Comparison of ENCODE assay signal across 17 cellular contexts in the genomic region with DNA sequence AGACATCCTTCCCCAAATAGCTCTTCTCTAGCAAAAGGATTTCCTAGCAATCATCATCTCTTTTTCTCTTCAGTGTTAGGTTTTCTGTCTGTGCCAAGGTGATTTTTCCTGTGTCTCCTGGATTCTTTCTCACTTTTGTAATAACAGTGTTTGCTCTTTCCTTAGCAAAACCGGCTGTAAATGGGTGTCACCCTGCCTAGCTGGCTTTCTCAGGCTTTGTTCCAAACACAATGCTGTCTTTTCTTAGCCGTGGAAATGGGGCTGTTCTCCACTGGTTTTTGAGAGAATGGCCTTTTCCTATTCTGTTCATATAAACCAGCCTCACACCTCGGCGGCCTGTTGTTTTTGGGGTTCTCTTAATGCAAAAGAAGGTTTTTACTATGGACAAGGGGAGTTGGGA. TPM values are rescaled to one million over a fixed set of nuclear protein-coding genes. Genes with fewer than 3 reads are reported as not detected.
DNase-seq lines count a peak whose midpoint lies in the region; ATAC-seq, FAIRE-seq and TF ChIP-seq lines count a peak whose summit lies in the region.
"Had no signal": no experiment of that assay in that cellular context is flagged by ENCODE, and none has a peak within 500 bp of the region (broad histone marks: within the 10 kb centered on the region; RNA-seq: fewer than 3 reads in every experiment).

No MANE protein-coding gene starts in this region.

- DNase-seq in superior temporal gyrus (ENCODE audit: extremely low spot score) (peak; percentile 38), RCC 7860 (ENCODE audit: low spot score) (no peak), left ventricle myocardium superior (no peak), NCI-H2029 (lab: John Stamatoyannopoulos, UW) (no peak)
- DNase-seq: activated CD8-positive, alpha-beta memory T cell treated with anti-CD3 and anti-CD28 coated beads, Interleukin-2, amount 10 ng/mL, durations not matched to agents 7 days and 5 days; CD4-positive, alpha-beta memory T cell; NCI-H1417 treated with DMSO at 0.1 percent for 48 hours; NCI-H524 treated with DMSO at 0.1 percent for 48 hours; occipital lobe; stimulated activated CD4-positive, alpha-beta T cell treated with anti-CD3 and anti-CD28 coated beads, Interleukin-4, amount 100 ng/mL, for 24 hours; stimulated activated naive CD8-positive, alpha-beta T cell treated with anti-CD3 and anti-CD28 coated beads, Interleukin-15, Interleukin-2, amounts not matched to agents 100 U/mL and 50 U/mL, for 24 hours had no signal

- H3K36me3 Mint-ChIP-seq in stimulated activated memory B cell treated with anti-CD40 and anti-IgM and Interleukin-4, amounts not matched to agents 10 μg/mL and 1 μg/mL and 100 μg/mL, for 72 hours: peaks cover 12% of the 10 kb centered on the region
- H3K36me3 Mint-ChIP-seq: activated CD8-positive, alpha-beta memory T cell treated with anti-CD3 and anti-CD28 coated beads, Interleukin-2, amount 10 ng/mL, durations not matched to agents 7 days and 5 days; CD4-positive, alpha-beta memory T cell had no signal

- H2AFZ ChIP-seq in OCI-LY1 (ENCODE audit: low read length): no peak overlapping the region

- no peaks in the 10 kb centered on the region for H3K9me2 ChIP-seq in OCI-LY1 (ENCODE audit: low read depth, low read length)

- H3K27me3 ChIP-seq in OCI-LY1 (ENCODE audit: insufficient read depth, low read length) (no peaks in the 10 kb centered on the region), esophagus (ENCODE audit: control insufficient read depth in 1 of 2, insufficient read depth in 2 of 2, low read length in 2 of 2) (no peaks in the 10 kb centered on the region), muscle layer of duodenum (ENCODE audit: low read depth, low read length) (no peaks in the 10 kb centered on the region)
- H3K27me3 ChIP-seq: SJSA1 had no signal

- H3F3A ChIP-seq in OCI-LY1 (ENCODE audit: insufficient read depth, low read length): no peaks in the 10 kb centered on the region

- no peak for FAIRE-seq in RCC 7860 (lab: Jason Lieb, UNC)
- FAIRE-seq: frontal cortex had no signal

- intact Hi-C loops in left ventricle myocardium superior (cut with micrococcal nuclease): no loop called here

- H3K9me3 ChIP-seq in OCI-LY1 (ENCODE audit: low read length): no peaks in the 10 kb centered on the region
- H3K9me3 ChIP-seq in esophagus (ENCODE audit: control insufficient read depth in 2 of 2, insufficient read depth in 1 of 2, low read depth in 1 of 2, low read length in 1 of 2): no peaks in the 10 kb centered on the region
- H3K9me3 ChIP-seq in muscle layer of duodenum (ENCODE audit: control insufficient read depth in 1 of 2, low read length in 2 of 2): no peaks in the 10 kb centered on the region
- H3K9me3 ChIP-seq: SJSA1 had no signal

- no peak overlapping the region for H3K4me2 ChIP-seq in OCI-LY1 (ENCODE audit: low read length)

- H3K27ac ChIP-seq in OCI-LY1 (ENCODE audit: low read depth, low read length, poor library complexity, severe bottlenecking) (peak overlapping the region; percentile 35), esophagus (ENCODE audit: low read depth in 2 of 2, low read length in 1 of 2) (peak overlapping the region; percentile 69 to 83), muscle layer of duodenum (ENCODE audit: low read length) (peak overlapping the region; percentile 46)
- H3K27ac ChIP-seq: SJSA1 had no signal

- no peak for TF ChIP-seq CTCF in OCI-LY1 (IDR thresholded peaks at IDR 0.05; ENCODE audit: low read length)

- H3K79me2 ChIP-seq in OCI-LY1 (ENCODE audit: insufficient read depth, low read length): peaks cover 7% of the 10 kb centered on the region; the same call in 1 of the 2 replicates

- no peak overlapping the region for H3K4me3 Mint-ChIP-seq in stimulated activated memory B cell treated with anti-CD40 and anti-IgM and Interleukin-4, amounts not matched to agents 10 μg/mL and 1 μg/mL and 100 μg/mL, for 72 hours
- H3K4me3 Mint-ChIP-seq: activated CD8-positive, alpha-beta memory T cell treated with anti-CD3 and anti-CD28 coated beads, Interleukin-2, amount 10 ng/mL, durations not matched to agents 7 days and 5 days; CD4-positive, alpha-beta memory T cell had no signal

- no peak overlapping the region for H3K4me3 ChIP-seq in OCI-LY1 (ENCODE audit: low read depth, low read length, poor library complexity, severe bottlenecking)
- H3K4me3 ChIP-seq in esophagus (ENCODE audit: low read depth in 1 of 2, low read length in 2 of 2): no peak overlapping the region
- H3K4me3 ChIP-seq in muscle layer of duodenum (ENCODE audit: low read depth in 1 of 2, low read length in 2 of 2): no peak overlapping the region
- H3K4me3 ChIP-seq: SJSA1 had no signal

- WGBS in esophagus, 2 donors: 39 to 40% methylated on average over 4 of the region's 4 CpGs

- H3K27me3 Mint-ChIP-seq in stimulated activated memory B cell treated with anti-CD40 and anti-IgM and Interleukin-4, amounts not matched to agents 10 μg/mL and 1 μg/mL and 100 μg/mL, for 72 hours: no peaks in the 10 kb centered on the region
- H3K27me3 Mint-ChIP-seq: CD4-positive, alpha-beta memory T cell had no signal

- peaks cover 73% of the 10 kb centered on the region for H3K36me3 ChIP-seq in OCI-LY1 (ENCODE audit: insufficient read depth, low read length)
- peaks cover 2 to 6% of the 10 kb centered on the region in 2 donors for H3K36me3 ChIP-seq in esophagus (ENCODE audit: control insufficient read depth in 2 of 2, insufficient read depth in 2 of 2, low read length in 1 of 2)
- peaks cover 7 to 12% of the 10 kb centered on the region in 2 donors for H3K36me3 ChIP-seq in muscle layer of duodenum (ENCODE audit: control insufficient read depth in 1 of 2, insufficient read depth in 2 of 2, low read length in 2 of 2)

- ATAC-seq in left ventricle myocardium superior: no peak
- no peak for ATAC-seq in stimulated activated memory B cell treated with anti-CD40 and anti-IgM and Interleukin-4, amounts not matched to agents 10 μg/mL and 1 μg/mL and 100 μg/mL, for 72 hours
- ATAC-seq: activated CD8-positive, alpha-beta memory T cell treated with anti-CD3 and anti-CD28 coated beads, Interleukin-2, amount 10 ng/mL, durations not matched to agents 7 days and 5 days; stimulated activated naive CD8-positive, alpha-beta T cell treated with anti-CD3 and anti-CD28 coated beads, Interleukin-15, Interleukin-2, amounts not matched to agents 100 U/mL and 50 U/mL, for 24 hours had no signal

- H3K4me1 ChIP-seq in OCI-LY1 (ENCODE audit: insufficient read depth, low read length, severe bottlenecking) (peaks cover 80% of the 10 kb centered on the region), esophagus (ENCODE audit: control insufficient read depth in 2 of 2, insufficient read depth in 2 of 2, low read length in 1 of 2) (peaks cover 22 to 31% of the 10 kb centered on the region in 2 donors), muscle layer of duodenum (ENCODE audit: control insufficient read depth in 1 of 2, insufficient read depth in 2 of 2, low read length in 2 of 2) (peaks cover 31 to 60% of the 10 kb centered on the region in 2 donors)

- H3K9ac ChIP-seq in OCI-LY1 (ENCODE audit: low read length): no peak overlapping the region; the same call in 1 of the 2 replicates

- no peaks in the 10 kb centered on the region for H4K20me1 ChIP-seq in OCI-LY1 (ENCODE audit: insufficient read depth, low read length)

- peaks cover 19% of the 10 kb centered on the region for H3K4me1 Mint-ChIP-seq in stimulated activated memory B cell treated with anti-CD40 and anti-IgM and Interleukin-4, amounts not matched to agents 10 μg/mL and 1 μg/mL and 100 μg/mL, for 72 hours
- H3K4me1 Mint-ChIP-seq: CD4-positive, alpha-beta memory T cell had no signal

- H3K27ac Mint-ChIP-seq in stimulated activated memory B cell treated with anti-CD40 and anti-IgM and Interleukin-4, amounts not matched to agents 10 μg/mL and 1 μg/mL and 100 μg/mL, for 72 hours: no peak overlapping the region
- H3K27ac Mint-ChIP-seq: activated CD8-positive, alpha-beta memory T cell treated with anti-CD3 and anti-CD28 coated beads, Interleukin-2, amount 10 ng/mL, durations not matched to agents 7 days and 5 days; CD4-positive, alpha-beta memory T cell had no signal

- no peaks in the 10 kb centered on the region for H3K9me3 Mint-ChIP-seq in stimulated activated memory B cell treated with anti-CD40 and anti-IgM and Interleukin-4, amounts not matched to agents 10 μg/mL and 1 μg/mL and 100 μg/mL, for 72 hours
- H3K9me3 Mint-ChIP-seq: CD4-positive, alpha-beta memory T cell had no signal

RNA-seq across cellular contexts. Expression of a gene that starts 21.9 kb away (rescaled TPM):
- polyA plus RNA-seq in esophagus: 10 to 100 TPM; 13.4 to 18.4 TPM
- total RNA-seq in left ventricle myocardium superior: 24.7 TPM
